Comparison of ENCODE assay signal across 27 cellular contexts in the genomic region with DNA sequence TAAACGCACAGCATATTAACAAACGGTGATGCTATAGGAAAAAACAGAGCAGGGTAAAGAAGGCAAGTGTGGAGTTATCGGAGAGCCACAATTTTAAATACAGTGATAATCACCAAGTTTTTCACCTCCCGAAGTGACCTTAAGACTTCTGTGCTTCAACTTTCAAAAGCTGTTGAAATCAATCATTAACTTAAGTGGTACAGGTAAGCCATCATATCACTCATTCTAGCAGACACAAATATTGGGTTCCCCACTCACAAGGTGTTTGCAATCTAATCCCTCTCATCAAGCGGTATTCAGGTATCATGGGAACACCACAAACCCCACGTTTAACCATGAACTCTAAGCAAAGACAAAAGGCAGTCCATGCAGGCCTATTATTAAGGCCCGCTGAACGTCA.
"Had no signal": no experiment of that assay in that cellular context is flagged by ENCODE, and none has a peak within 500 bp of the region (broad histone marks: within the 10 kb centered on the region; RNA-seq: fewer than 3 reads in every experiment).

No MANE protein-coding gene starts in this region.

- H3K9me3 ChIP-seq: esophagus muscularis mucosa, mucosa of descending colon, prostate gland, stomach, thyroid gland, upper lobe of left lung, vagina had no signal

- DNase-seq: dermis blood vessel endothelial cell; effector memory CD4-positive, alpha-beta T cell; foreskin keratinocyte; glutamatergic neuron; heart right ventricle; hypothalamus; mesenchymal stem cell; mucosa of descending colon; naive B cell; right cardiac atrium; stimulated activated CD4-positive, alpha-beta T cell treated with anti-CD3 and anti-CD28 coated beads, Interleukin-12 subunit alpha, Interleukin-12 subunit beta, amount 100 ng/mL, for 4 hours; stimulated activated CD4-positive, alpha-beta T cell treated with anti-CD3 and anti-CD28 coated beads, Interleukin-2, amount 100 ng/mL, for 24 hours; stimulated activated CD4-positive, alpha-beta T cell treated with anti-CD3 and anti-CD28 coated beads, Interleukin-4, amount 100 ng/mL, for 24 hours; stimulated activated naive CD4-positive, alpha-beta T cell treated with Interleukin-2 at 50 U/mL for 16 hours; stomach; thyroid gland; upper lobe of left lung had no signal

- H3K27ac ChIP-seq: coronary artery, esophagus muscularis mucosa, foreskin keratinocyte, neural progenitor cell, parathyroid adenoma, prostate gland, stomach, thyroid gland, upper lobe of left lung, vagina had no signal

- H3K36me3 Mint-ChIP-seq: natural killer cell treated with Interleukin-12 subunit alpha and Interleukin-12 subunit beta and Interleukin-15 and Interleukin-18, amount 100 ng/mL, for 72 hours; stimulated activated effector memory CD8-positive, alpha-beta T cell treated with anti-CD3 and anti-CD28 coated beads, Interleukin-12 subunit alpha, Interleukin-12 subunit beta, amount 100 ng/mL, for 72 hours had no signal

- H3K27ac Mint-ChIP-seq: mesothelial cell of epicardium; natural killer cell treated with Interleukin-12 subunit alpha and Interleukin-12 subunit beta and Interleukin-15 and Interleukin-18, amount 100 ng/mL, for 72 hours; neural progenitor cell; stimulated activated effector memory CD8-positive, alpha-beta T cell treated with anti-CD3 and anti-CD28 coated beads, Interleukin-12 subunit alpha, Interleukin-12 subunit beta, amount 100 ng/mL, for 72 hours had no signal

- H3K36me3 ChIP-seq: esophagus muscularis mucosa, heart right ventricle, neural progenitor cell, prostate gland, stomach, thyroid gland, upper lobe of left lung, vagina had no signal

- H3K9ac ChIP-seq: neural progenitor cell, parathyroid adenoma had no signal

- H3K27me3 ChIP-seq: esophagus muscularis mucosa, foreskin keratinocyte, heart right ventricle, neural progenitor cell, stomach, thyroid gland, upper lobe of left lung, vagina had no signal

- H3K9me3 Mint-ChIP-seq: mesothelial cell of epicardium; natural killer cell treated with Interleukin-12 subunit alpha and Interleukin-12 subunit beta and Interleukin-15 and Interleukin-18, amount 100 ng/mL, for 72 hours had no signal

- H3K4me1 ChIP-seq: foreskin keratinocyte, parathyroid adenoma, prostate gland, thyroid gland had no signal

- H3K4me3 ChIP-seq: coronary artery, esophagus muscularis mucosa, heart right ventricle, mucosa of descending colon, neural progenitor cell, prostate gland, smooth muscle cell, stomach, thyroid gland, upper lobe of left lung, vagina had no signal

- H3K4me3 Mint-ChIP-seq: mesothelial cell of epicardium; natural killer cell treated with Interleukin-12 subunit alpha and Interleukin-12 subunit beta and Interleukin-15 and Interleukin-18, amount 100 ng/mL, for 72 hours; neural progenitor cell; stimulated activated effector memory CD8-positive, alpha-beta T cell treated with anti-CD3 and anti-CD28 coated beads, Interleukin-12 subunit alpha, Interleukin-12 subunit beta, amount 100 ng/mL, for 72 hours had no signal

- H3K4me1 Mint-ChIP-seq: stimulated activated effector memory CD8-positive, alpha-beta T cell treated with anti-CD3 and anti-CD28 coated beads, Interleukin-12 subunit alpha, Interleukin-12 subunit beta, amount 100 ng/mL, for 72 hours had no signal

- ATAC-seq: foreskin keratinocyte; heart right ventricle; natural killer cell treated with Interleukin-12 subunit alpha and Interleukin-12 subunit beta and Interleukin-15 and Interleukin-18, amount 100 ng/mL, for 72 hours; right cardiac atrium; stimulated activated effector memory CD8-positive, alpha-beta T cell treated with anti-CD3 and anti-CD28 coated beads, Interleukin-12 subunit alpha, Interleukin-12 subunit beta, amount 100 ng/mL, for 72 hours had no signal
